Comparison of ENCODE assay signal across 12 cellular contexts in the genomic region with DNA sequence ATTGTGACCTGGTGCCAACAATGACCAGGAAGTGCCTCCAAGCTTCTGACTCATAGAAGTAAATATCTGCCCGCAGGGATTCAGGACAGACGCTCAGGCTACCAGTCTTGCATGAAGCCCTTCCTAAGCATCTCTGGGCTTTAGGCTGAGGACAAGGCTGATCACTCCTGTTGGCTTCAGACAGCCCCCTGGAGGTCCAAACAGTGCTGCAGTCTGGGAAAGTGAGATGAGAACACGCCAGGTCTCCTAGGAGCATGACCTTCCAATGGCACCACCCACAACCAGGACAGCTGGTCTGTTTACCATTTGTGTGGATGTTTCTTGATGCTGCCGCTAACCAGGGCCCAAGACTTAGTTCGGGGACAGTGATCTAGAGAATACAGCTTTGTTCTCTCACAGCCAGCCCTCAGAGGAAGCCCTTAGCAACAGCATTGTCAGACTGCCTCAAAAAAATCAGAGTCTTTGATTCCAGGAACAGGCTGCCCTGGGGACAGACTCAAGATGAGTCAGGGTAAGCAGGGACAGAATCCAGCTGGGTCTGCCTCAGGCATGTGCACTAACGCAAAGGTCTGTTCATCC.
DNase-seq lines count a peak whose midpoint lies in the region; ATAC-seq and TF ChIP-seq lines count a peak whose summit lies in the region.
"Had no signal": no experiment of that assay in that cellular context is flagged by ENCODE, and none has a peak within 500 bp of the region (broad histone marks: within the 10 kb centered on the region; RNA-seq: fewer than 3 reads in every experiment).

No MANE protein-coding gene starts in this region.

- H3K9me3 Mint-ChIP-seq in mesothelial cell of epicardium = peaks cover 6% of the 10 kb centered on the region

- H3F3A ChIP-seq in DOHH2 (ENCODE audit: control insufficient read depth, insufficient read depth) = peaks cover 40% of the 10 kb centered on the region
- no peaks in the 10 kb centered on the region for H3F3A ChIP-seq in PC-3 (ENCODE audit: low read length, unreplicated experiment)

- peaks cover 87% of the 10 kb centered on the region for H3K4me1 ChIP-seq in DOHH2 (ENCODE audit: control insufficient read depth, low read length)
- H3K4me1 ChIP-seq in PC-3 (ENCODE audit: insufficient read depth, low read length) = peaks cover 17% of the 10 kb centered on the region
- no peaks in the 10 kb centered on the region for H3K4me1 ChIP-seq in colonic mucosa

- CTCF ChIA-PET in PC-3 (lab: Charles Lee) = interaction anchor here (0.6 kb wide), 1 partner anchor 562 kb away, joined by 3 read pairs; no protein-coding TSS in a partner anchor

- H3K4me1 Mint-ChIP-seq in mesothelial cell of epicardium = no peaks in the 10 kb centered on the region
- H3K4me1 Mint-ChIP-seq: T-helper 17 cell had no signal

- POLR2A ChIA-PET in PC-3 (lab: Charles Lee; ENCODE audit: unreplicated experiment) = no interaction called here

- H4K20me1 ChIP-seq in DOHH2 (ENCODE audit: control insufficient read depth, insufficient read depth, low read depth, low read length) (no peaks in the 10 kb centered on the region), PC-3 (ENCODE audit: low read length) (no peaks in the 10 kb centered on the region)

- H3K79me2 ChIP-seq in DOHH2 (ENCODE audit: control insufficient read depth, low read length) = no peaks in the 10 kb centered on the region
- H3K79me2 ChIP-seq in PC-3 (ENCODE audit: low read length) = no peaks in the 10 kb centered on the region

- H3K9me2 ChIP-seq in DOHH2 (replicated peaks; ENCODE audit: control insufficient read depth, low read length) (no peaks in the 10 kb centered on the region), PC-3 (replicated peaks; ENCODE audit: low read length) (no peaks in the 10 kb centered on the region)

- no peak overlapping the region for H3K27ac Mint-ChIP-seq in mesothelial cell of epicardium
- H3K27ac Mint-ChIP-seq: T-helper 17 cell had no signal

- H3K9me3 ChIP-seq in DOHH2 (ENCODE audit: control insufficient read depth, insufficient read depth, low read length) (peaks cover 14% of the 10 kb centered on the region; the same call in 1 of the 2 replicates), PC-3 (ENCODE audit: low read length) (no peaks in the 10 kb centered on the region), colonic mucosa (no peaks in the 10 kb centered on the region)
- H3K9me3 ChIP-seq: neutrophil, suprapubic skin had no signal

- peak; percentile 77 for ATAC-seq in PC-3
- ATAC-seq: T-helper 17 cell had no signal

- DNase-seq in PC-3 (peak; percentile 74), foreskin fibroblast (peak; percentile 14 to 44), putamen (ENCODE audit: low spot score) (peak; percentile 5), mesothelial cell of epicardium (ENCODE audit: low spot score in 2 of 2, unreplicated experiment in 2 of 2) (no peak), colonic mucosa (no peak)
- no peak for DNase-seq in stimulated activated CD4-positive, alpha-beta T cell treated with anti-CD3 and anti-CD28 coated beads, Interleukin-2, amount 100 ng/mL, for 48 hours
- no peak for DNase-seq in stimulated activated CD4-positive, alpha-beta T cell treated with anti-CD3 and anti-CD28 coated beads, Interleukin-1b, Interleukin-23, amount 100 ng/mL, for 48 hours
- DNase-seq: T-helper 17 cell had no signal

- no TSS peak for BruUV-seq in PC-3 (replicated peaks; lab: Mats Ljungman, UMichigan)

- no peaks in the 10 kb centered on the region for H3K36me3 Mint-ChIP-seq in mesothelial cell of epicardium

- peak; percentile 44 for TF ChIP-seq CTCF in DOHH2 (IDR thresholded peaks at IDR 0.05; ENCODE audit: low read depth, low read length, poor library complexity, severe bottlenecking)
- TF ChIP-seq CTCF in PC-3 (conservative IDR thresholded peaks at IDR 0.05; ENCODE audit: low read depth, low read length) = no peak; the same call in 1 of the 2 replicates
- TF ChIP-seq CTCF in foreskin fibroblast (IDR thresholded peaks at IDR 0.05; ENCODE audit: low read depth, low read length) = no peak
- no peak for TF ChIP-seq CTCF in mesothelial cell of epicardium (IDR thresholded peaks at IDR 0.05; ENCODE audit: unreplicated experiment)
- no peak for TF ChIP-seq CTCF in colonic mucosa (IDR thresholded peaks at IDR 0.05)

- H3K4me3 ChIP-seq in DOHH2 (ENCODE audit: low read length) (peak overlapping the region; percentile 61), PC-3 (ENCODE audit: low read length) (no peak overlapping the region), foreskin fibroblast (ENCODE audit: low read depth in 1 of 2, low read length in 2 of 2) (no peak overlapping the region), colonic mucosa (no peak overlapping the region)
- H3K4me3 ChIP-seq: suprapubic skin had no signal

- H3K27ac ChIP-seq in DOHH2 (ENCODE audit: low read depth, low read length) = peak overlapping the region; percentile 90
- no peak overlapping the region for H3K27ac ChIP-seq in PC-3 (ENCODE audit: low read length)
- no peak overlapping the region for H3K27ac ChIP-seq in colonic mucosa
- H3K27ac ChIP-seq: HL-60, neutrophil, suprapubic skin had no signal

- peak overlapping the region; percentile 71 for H3K4me2 ChIP-seq in DOHH2 (ENCODE audit: low read length)
- peak overlapping the region; percentile 48; the same call in 1 of the 2 replicates for H3K4me2 ChIP-seq in PC-3 (ENCODE audit: low read length)

- H3K27me3 ChIP-seq in DOHH2 (ENCODE audit: control insufficient read depth, low read length) (no peaks in the 10 kb centered on the region), PC-3 (ENCODE audit: low read length) (no peaks in the 10 kb centered on the region), colonic mucosa (no peaks in the 10 kb centered on the region)
- H3K27me3 ChIP-seq: suprapubic skin had no signal

- H3K36me3 ChIP-seq in DOHH2 (ENCODE audit: control insufficient read depth, low read length) (peaks cover 12% of the 10 kb centered on the region; the same call in 1 of the 2 replicates), PC-3 (ENCODE audit: low read depth, low read length) (no peaks in the 10 kb centered on the region), colonic mucosa (no peaks in the 10 kb centered on the region)
- H3K36me3 ChIP-seq: neutrophil, suprapubic skin had no signal

- H2AFZ ChIP-seq in PC-3 (ENCODE audit: low read length) = no peak overlapping the region

- no peak overlapping the region for H3K4me3 Mint-ChIP-seq in mesothelial cell of epicardium
- H3K4me3 Mint-ChIP-seq: T-helper 17 cell had no signal

- H3K9ac ChIP-seq in PC-3 (ENCODE audit: low read length) (no peak overlapping the region), colonic mucosa (ENCODE audit: low read depth in 2 of 2, low read length in 2 of 2) (no peak overlapping the region)

- intact Hi-C loops in PC-3 (cut with micrococcal nuclease) = no loop called here
- intact Hi-C loops in colonic mucosa (cut with DNase I) = loop anchor here (2.0 kb wide), 1 partner anchor 49 kb away; no protein-coding TSS in a partner anchor

- H3K27me3 Mint-ChIP-seq in mesothelial cell of epicardium (ENCODE audit: low read depth) = peaks cover 70% of the 10 kb centered on the region

Comparison
In these comparisons a context has a peak if more than half of its experiments do, and no peak if none do; other contexts are left out.
1. DNase-seq: peak in PC-3 (single experiment), foreskin fibroblast (2 of 2) and putamen (single experiment); none in stimulated activated CD4-positive, alpha-beta T cell treated with anti-CD3 and anti-CD28 coated beads, Interleukin-2, amount 100 ng/mL, for 48 hours (0 of 2), stimulated activated CD4-positive, alpha-beta T cell treated with anti-CD3 and anti-CD28 coated beads, Interleukin-1b, Interleukin-23, amount 100 ng/mL, for 48 hours (single experiment), mesothelial cell of epicardium (0 of 2) and colonic mucosa (single experiment).